ENCODE assay signal across 8 cellular contexts in the genomic region with DNA sequence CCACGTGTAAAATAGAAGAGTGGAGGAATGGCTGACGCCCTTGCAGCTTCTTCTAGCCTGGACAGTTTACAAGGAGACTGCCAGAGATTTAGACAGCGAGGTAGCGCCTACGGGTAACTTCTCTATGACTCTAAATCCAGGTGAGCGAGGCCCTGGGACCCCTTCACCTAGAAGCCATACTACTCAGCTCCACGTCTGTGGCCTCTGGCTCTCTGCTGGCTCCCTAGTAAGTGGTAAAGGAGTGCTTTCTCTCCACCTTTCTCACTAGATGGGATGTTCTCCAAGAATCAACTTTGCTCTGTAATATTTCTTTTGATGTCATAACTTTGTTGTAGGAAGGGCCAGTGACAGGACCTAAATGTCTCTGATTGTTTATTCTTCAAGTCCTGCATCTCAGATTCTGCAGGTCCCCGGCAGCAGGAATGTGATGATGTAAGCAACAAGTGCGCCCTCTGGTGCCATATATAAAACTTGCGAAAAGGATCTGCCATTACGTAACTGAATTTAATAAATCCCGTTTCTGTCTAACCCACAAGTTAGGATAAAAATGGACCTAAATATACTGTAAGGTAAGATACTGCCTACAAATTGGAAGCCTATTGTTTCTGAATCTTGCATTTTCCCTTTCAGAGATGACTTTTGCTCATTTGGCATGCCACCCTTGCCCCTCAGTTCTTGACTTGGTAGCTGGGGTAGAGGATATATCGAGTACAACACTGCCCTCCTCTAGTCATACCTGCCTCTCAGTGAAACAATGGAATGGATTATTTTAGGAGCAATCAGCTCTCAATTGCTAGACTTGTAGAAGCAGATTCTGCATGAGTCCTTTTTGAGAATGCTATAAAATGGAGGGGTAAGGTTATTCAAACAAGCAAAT. TPM values are rescaled to one million over a fixed set of nuclear protein-coding genes. Genes with fewer than 3 reads are reported as not detected.
DNase-seq lines count a peak whose midpoint lies in the region; ATAC-seq lines count a peak whose summit lies in the region.

No MANE protein-coding gene starts in this region.

- DNase-seq in stimulated activated CD4-positive, alpha-beta T cell treated with anti-CD3 and anti-CD28 coated beads, Interleukin-12 subunit alpha, Interleukin-12 subunit beta, amount 100 ng/mL, for 48 hours (ENCODE audit: low read depth in 2 of 3, low spot score in 1 of 3), result peak in 2 of 3 donors; percentile 23
- no peak for DNase-seq in stimulated activated CD4-positive, alpha-beta T cell treated with anti-CD3 and anti-CD28 coated beads, Interleukin-12 subunit alpha, Interleukin-12 subunit beta, amount 100 ng/mL, for 4 hours
- DNase-seq in LoVo (ENCODE audit: low spot score) (peak; percentile 67), SJCRH30 (peak; percentile 60 to 81), caudate nucleus (lab: John Stamatoyannopoulos, UW) (peak in 33 of 61 donors; percentile 11 to 85 (median 35)), left lobe of liver (ENCODE audit: low spot score) (no peak), stromal cell of bone marrow (ENCODE audit: low read depth) (peak; percentile 38)

- ATAC-seq in left lobe of liver (peak; percentile 83), HG03097 (IDR thresholded peaks at IDR 0.05; ENCODE audit: low FRiP score, unreplicated experiment) (no peak)

- no peaks in the 10 kb centered on the region; the same call in 1 of the 2 replicates for H3K27me3 ChIP-seq in SJCRH30

- no peaks in the 10 kb centered on the region for H3K4me1 ChIP-seq in SJCRH30

- no peaks in the 10 kb centered on the region for H3K36me3 ChIP-seq in SJCRH30

- H3K27ac ChIP-seq in SJCRH30 (no peak overlapping the region), caudate nucleus (ENCODE audit: low read depth, low read length) (peak overlapping the region; percentile 81)

- no peaks in the 10 kb centered on the region for H3K9me3 ChIP-seq in SJCRH30 (replicated peaks)

- H3K4me3 ChIP-seq in SJCRH30, result no peak overlapping the region

RNA-seq across cellular contexts. Expression of gene PTPN5, which starts 11.0 kb away (rescaled TPM):
- not detected in 2 replicates for total RNA-seq in SJCRH30 (2014; rRNA removed; shearing (Covaris generic))
- not detected for total RNA-seq in left lobe of liver

Comparison
In these comparisons a context has a peak if more than half of its experiments do, and no peak if none do; other contexts are left out.
1. DNase-seq: peak in stimulated activated CD4-positive, alpha-beta T cell treated with anti-CD3 and anti-CD28 coated beads, Interleukin-12 subunit alpha, Interleukin-12 subunit beta, amount 100 ng/mL, for 48 hours (2 of 3), LoVo (single experiment), SJCRH30 (2 of 2), caudate nucleus (33 of 61) and stromal cell of bone marrow (single experiment); none in stimulated activated CD4-positive, alpha-beta T cell treated with anti-CD3 and anti-CD28 coated beads, Interleukin-12 subunit alpha, Interleukin-12 subunit beta, amount 100 ng/mL, for 4 hours (single experiment) and left lobe of liver (single experiment).